In genomic region chr2:74958277-74959105, GRCh38 we compare ENCODE assay signal across 1 cellular context.
TF ChIP-seq lines count a peak whose summit lies in the region.

TSS of gene POLE4 (plus strand) at chr2:74958643. CDS start at chr2:74958680, 37 bp downstream.

TF ChIP-seq in HepG2, 621 proteins besides CTCF, POLR2A, EP300 and RAD21 (continued from another document and continues in another):
- TF ChIP-seq HBP1 (CRISPR knock-in tag; IDR thresholded peaks at IDR 0.05; ENCODE audit: low read depth) (peak; percentile 95), XRCC5 (optimal IDR thresholded peaks at IDR 0.05; ENCODE audit: low read length) (peak; percentile 91), ZNF878 (CRISPR knock-in tag; IDR thresholded peaks at IDR 0.05) (peak; percentile 95), NR2F2 (IDR thresholded peaks at IDR 0.05; ENCODE audit: borderline replicate concordance, low read depth) (no peak; the same call in 1 of the 2 replicates), ZNF530 (CRISPR knock-in tag; IDR thresholded peaks at IDR 0.05; ENCODE audit: low read depth) (peak; percentile 43; the same call in 1 of the 2 replicates), TFAP4 (IDR thresholded peaks at IDR 0.05; ENCODE audit: borderline replicate concordance, low read depth) (peak; percentile 52; the same call in 1 of the 2 replicates), MLXIP (CRISPR knock-in tag; IDR thresholded peaks at IDR 0.05; ENCODE audit: borderline replicate concordance) (peak; percentile 87), SNAI1 (CRISPR knock-in tag; IDR thresholded peaks at IDR 0.05; ENCODE audit: borderline replicate concordance) (peak; percentile 99), KDM2A (CRISPR knock-in tag; IDR thresholded peaks at IDR 0.05; ENCODE audit: borderline replicate concordance, low read depth) (peak; percentile 95), MLLT10 (CRISPR knock-in tag; IDR thresholded peaks at IDR 0.05) (no peak), ZMYM2 (CRISPR knock-in tag; IDR thresholded peaks at IDR 0.05) (peak; percentile 95), ZSCAN25 (CRISPR knock-in tag; IDR thresholded peaks at IDR 0.05) (peak; percentile 85), TFDP2 (CRISPR knock-in tag; IDR thresholded peaks at IDR 0.05) (peak; percentile 98), TBX2 (CRISPR knock-in tag; IDR thresholded peaks at IDR 0.05; ENCODE audit: borderline replicate concordance) (peak; percentile 91; the same call in 1 of the 2 replicates), ZMYM4 (CRISPR knock-in tag; IDR thresholded peaks at IDR 0.05) (peak; percentile 98), MED8 (CRISPR knock-in tag; IDR thresholded peaks at IDR 0.05; ENCODE audit: insufficient replicate concordance) (peak; percentile 81), ZNF335 (CRISPR knock-in tag; IDR thresholded peaks at IDR 0.05) (peak; percentile 51), ZFP36L2 (CRISPR knock-in tag; IDR thresholded peaks at IDR 0.05) (peak; percentile 96), ZSCAN5A (CRISPR knock-in tag; IDR thresholded peaks at IDR 0.05; ENCODE audit: borderline replicate concordance) (peak; percentile 75; the same call in 1 of the 2 replicates), RARA (CRISPR knock-in tag; IDR thresholded peaks at IDR 0.05) (peak; percentile 60), CERS6 (CRISPR knock-in tag; IDR thresholded peaks at IDR 0.05) (peak; percentile 87; the same call in 1 of the 2 replicates), SALL2 (CRISPR knock-in tag; IDR thresholded peaks at IDR 0.05) (peak; percentile 99), NAIF1 (CRISPR knock-in tag; IDR thresholded peaks at IDR 0.05; ENCODE audit: borderline replicate concordance) (peak; percentile 96), RFX3 (CRISPR knock-in tag; IDR thresholded peaks at IDR 0.05) (no peak), ZNF20 (CRISPR knock-in tag; IDR thresholded peaks at IDR 0.05) (peak; percentile 98), ZSCAN29 (CRISPR knock-in tag; conservative IDR thresholded peaks at IDR 0.05) (peak; percentile 93), ONECUT2 (CRISPR knock-in tag; IDR thresholded peaks at IDR 0.05) (0 out of 2 replicates have a peak, but pooled peaks have one; percentile 46), CEBPZ (IDR thresholded peaks at IDR 0.05; ENCODE audit: low read length) (no peak), REST (IDR thresholded peaks at IDR 0.05; ENCODE audit: borderline replicate concordance in 1 of 2, low read depth in 1 of 2, low read length in 2 of 2) (peak in 1 of 2 experiments; percentile 60; a peak in 1 of 4 replicates), ZNF674 (CRISPR knock-in tag; IDR thresholded peaks at IDR 0.05; ENCODE audit: low read depth) (peak; percentile 96), PCBP2 (optimal IDR thresholded peaks at IDR 0.05; ENCODE audit: low read depth, low read length, poor library complexity, severe bottlenecking) (no peak), FOSL2 (CRISPR knock-in tag; IDR thresholded peaks at IDR 0.05) (peak; percentile 55), ZNF251 (CRISPR knock-in tag; IDR thresholded peaks at IDR 0.05) (no peak), ZSCAN21 (CRISPR knock-in tag; IDR thresholded peaks at IDR 0.05; ENCODE audit: borderline replicate concordance) (peak; percentile 99), ZNF598 (CRISPR knock-in tag; IDR thresholded peaks at IDR 0.05; ENCODE audit: borderline replicate concordance) (peak; percentile 99), BATF2 (CRISPR knock-in tag; IDR thresholded peaks at IDR 0.05) (peak; percentile 97), PLSCR1 (CRISPR knock-in tag; IDR thresholded peaks at IDR 0.05; ENCODE audit: borderline replicate concordance) (peak; percentile 98), CEBPB (IDR thresholded peaks at IDR 0.05; ENCODE audit: borderline replicate concordance, low read depth, low read length) (no peak), MXD1 (CRISPR knock-in tag; IDR thresholded peaks at IDR 0.05) (peak; percentile 99), ZNF614 (CRISPR knock-in tag; IDR thresholded peaks at IDR 0.05; ENCODE audit: borderline replicate concordance) (peak; percentile 59; the same call in 1 of the 2 replicates), GABPB1 (CRISPR knock-in tag; IDR thresholded peaks at IDR 0.05) (peak; percentile 82), KLF11 (CRISPR knock-in tag; IDR thresholded peaks at IDR 0.05) (peak; percentile 78; the same call in 1 of the 2 replicates), TRIM24 (CRISPR knock-in tag; IDR thresholded peaks at IDR 0.05) (no peak; the same call in 1 of the 2 replicates), RELA (CRISPR knock-in tag; IDR thresholded peaks at IDR 0.05) (peak; percentile 83)
